8 cellular contexts compared by ENCODE assay signal in genomic region chr1:225923692-225924555, GRCh38. TPM values are rescaled to one million over a fixed set of nuclear protein-coding genes. Genes with fewer than 3 reads are reported as not detected.
A peak's percentile ranks its signal among the peaks of the same experiment; 100 is the strongest.
DNase-seq lines count a peak whose midpoint lies in the region; ATAC-seq and TF ChIP-seq lines count a peak whose summit lies in the region.

TSS of gene PYCR2 (minus strand) at chr1:225924250. CDS start at chr1:225924110, 140 bp downstream.

- H3K4me1 Mint-ChIP-seq in activated T-helper 2 cell treated with anti-CD3 and anti-CD28 coated beads, Interferon-gamma antibody, Interleukin-2, Interleukin-4, amounts not matched to agents 10 μg/mL and 5 μg/mL and 100 μg/mL, durations not matched to agents 14 hours and 24 hours and 36 hours (ENCODE audit: low read depth), result peaks cover 43% of the 10 kb centered on the region
- peaks cover 29% of the 10 kb centered on the region for H3K4me1 Mint-ChIP-seq in nephron progenitor cell
- peaks cover 73% of the 10 kb centered on the region for H3K4me1 Mint-ChIP-seq in stimulated activated naive CD8-positive, alpha-beta T cell treated with anti-CD3 and anti-CD28 coated beads, Interleukin-15, amount 100 ng/mL, for 72 hours

- H3K4me1 ChIP-seq in RWPE2 (ENCODE audit: insufficient read depth, poor library complexity, severe bottlenecking), result peaks cover 19% of the 10 kb centered on the region

- peak within 1 kb of the TSS; percentile 57 for H3K4me3 ChIP-seq in RWPE2 (ENCODE audit: severe bottlenecking)
- H3K4me3 ChIP-seq in fibroblast of pulmonary artery (replicated peaks; ENCODE audit: low read depth, low read length), result peak within 1 kb of the TSS; percentile 73

- peak within 1 kb of the TSS; percentile 77 for H3K27ac ChIP-seq in RWPE2 (ENCODE audit: poor library complexity, severe bottlenecking)

- no peaks in the 10 kb centered on the region for H3K9me3 Mint-ChIP-seq in activated T-helper 2 cell treated with anti-CD3 and anti-CD28 coated beads, Interferon-gamma antibody, Interleukin-2, Interleukin-4, amounts not matched to agents 10 μg/mL and 5 μg/mL and 100 μg/mL, durations not matched to agents 14 hours and 24 hours and 36 hours
- H3K9me3 Mint-ChIP-seq in nephron progenitor cell, result no peaks in the 10 kb centered on the region
- no peaks in the 10 kb centered on the region for H3K9me3 Mint-ChIP-seq in stimulated activated naive CD8-positive, alpha-beta T cell treated with anti-CD3 and anti-CD28 coated beads, Interleukin-15, amount 100 ng/mL, for 72 hours

- H3K27me3 ChIP-seq in RWPE2 (ENCODE audit: insufficient read depth, poor library complexity, severe bottlenecking), result no peaks in the 10 kb centered on the region

- peak within 1 kb of the TSS; percentile 91 for H3K27ac Mint-ChIP-seq in activated T-helper 2 cell treated with anti-CD3 and anti-CD28 coated beads, Interferon-gamma antibody, Interleukin-2, Interleukin-4, amounts not matched to agents 10 μg/mL and 5 μg/mL and 100 μg/mL, durations not matched to agents 14 hours and 24 hours and 36 hours
- peak within 1 kb of the TSS; percentile 96 for H3K27ac Mint-ChIP-seq in nephron progenitor cell
- H3K27ac Mint-ChIP-seq in stimulated activated naive CD8-positive, alpha-beta T cell treated with anti-CD3 and anti-CD28 coated beads, Interleukin-15, amount 100 ng/mL, for 72 hours, result peak within 1 kb of the TSS; percentile 99

- no peaks in the 10 kb centered on the region for H3K9me3 ChIP-seq in RWPE2 (ENCODE audit: severe bottlenecking)

- intact Hi-C loops in activated T-helper 2 cell treated with anti-CD3 and anti-CD28 coated beads, Interferon-gamma antibody, Interleukin-2, Interleukin-4, amounts not matched to agents 10 μg/mL and 5 μg/mL and 100 μg/mL, durations not matched to agents 14 hours and 24 hours and 36 hours (cut with micrococcal nuclease), result loop anchor here (1.0 to 5.0 kb wide), 6 partner anchors 27 to 457 kb away; partner anchors contain the start of genes H3-3A, SDE2, SRP9 and TMEM63A

- no peaks in the 10 kb centered on the region for H3K27me3 Mint-ChIP-seq in activated T-helper 2 cell treated with anti-CD3 and anti-CD28 coated beads, Interferon-gamma antibody, Interleukin-2, Interleukin-4, amounts not matched to agents 10 μg/mL and 5 μg/mL and 100 μg/mL, durations not matched to agents 14 hours and 24 hours and 36 hours (ENCODE audit: low read depth)
- no peaks in the 10 kb centered on the region for H3K27me3 Mint-ChIP-seq in nephron progenitor cell (ENCODE audit: low read depth, poor library complexity)
- H3K27me3 Mint-ChIP-seq in stimulated activated naive CD8-positive, alpha-beta T cell treated with anti-CD3 and anti-CD28 coated beads, Interleukin-15, amount 100 ng/mL, for 72 hours, result no peaks in the 10 kb centered on the region

- no peak for TF ChIP-seq CTCF in RWPE2 (IDR thresholded peaks at IDR 0.05; ENCODE audit: poor library complexity, severe bottlenecking)
- no peak for TF ChIP-seq CTCF in fibroblast of pulmonary artery (IDR thresholded peaks at IDR 0.05; ENCODE audit: low read length, missing control alignments)
- no peak for TF ChIP-seq CTCF in nephron progenitor cell (IDR thresholded peaks at IDR 0.05)

- H3K36me3 ChIP-seq in RWPE2 (ENCODE audit: low read depth), result peaks cover 25% of the 10 kb centered on the region

- H3K4me3 Mint-ChIP-seq in activated T-helper 2 cell treated with anti-CD3 and anti-CD28 coated beads, Interferon-gamma antibody, Interleukin-2, Interleukin-4, amounts not matched to agents 10 μg/mL and 5 μg/mL and 100 μg/mL, durations not matched to agents 14 hours and 24 hours and 36 hours (ENCODE audit: low read depth), result peak within 1 kb of the TSS; percentile 92
- peak within 1 kb of the TSS; percentile 91 for H3K4me3 Mint-ChIP-seq in nephron progenitor cell
- peak within 1 kb of the TSS; percentile 95 to 97 for H3K4me3 Mint-ChIP-seq in stimulated activated naive CD8-positive, alpha-beta T cell treated with anti-CD3 and anti-CD28 coated beads, Interleukin-15, amount 100 ng/mL, for 72 hours

- peak; percentile 82 for ATAC-seq in RWPE2 (ENCODE audit: low read depth)
- ATAC-seq in stimulated activated naive CD8-positive, alpha-beta T cell treated with anti-CD3 and anti-CD28 coated beads, Interleukin-15, amount 100 ng/mL, for 72 hours, result peak; percentile 97

- H3K36me3 Mint-ChIP-seq in activated T-helper 2 cell treated with anti-CD3 and anti-CD28 coated beads, Interferon-gamma antibody, Interleukin-2, Interleukin-4, amounts not matched to agents 10 μg/mL and 5 μg/mL and 100 μg/mL, durations not matched to agents 14 hours and 24 hours and 36 hours (ENCODE audit: low read depth), result peaks cover 37% of the 10 kb centered on the region
- H3K36me3 Mint-ChIP-seq in nephron progenitor cell (ENCODE audit: low read depth), result peaks cover 14% of the 10 kb centered on the region

- peak; percentile 97 for DNase-seq in EH (ENCODE audit: low read depth)
- peak; percentile 90 for DNase-seq in H4 (ENCODE audit: low spot score)
- peak; percentile 94 for DNase-seq in LoVo (ENCODE audit: low spot score)
- peak; percentile 78 for DNase-seq in RWPE2 (ENCODE audit: low spot score)
- DNase-seq in activated T-helper 2 cell treated with anti-CD3 and anti-CD28 coated beads, Interferon-gamma antibody, Interleukin-2, Interleukin-4, amounts not matched to agents 10 μg/mL and 5 μg/mL and 100 μg/mL, durations not matched to agents 14 hours and 24 hours and 36 hours (ENCODE audit: low spot score), result peak; percentile 94
- DNase-seq in fibroblast of pulmonary artery (ENCODE audit: low read depth), result peak; percentile 97
- DNase-seq in nephron progenitor cell, result peak; percentile 94
- DNase-seq in stimulated activated naive CD8-positive, alpha-beta T cell treated with anti-CD3 and anti-CD28 coated beads, Interleukin-15, amount 100 ng/mL, for 72 hours, result peak; percentile 95 to 97

RNA-seq across cellular contexts. Expression of gene PYCR2, which starts in this region (rescaled TPM):
- 37.2 and 38.6 TPM in 2 replicates for total RNA-seq in H4 (2014; rRNA removed; shearing (Covaris generic))
- total RNA-seq in activated T-helper 2 cell treated with anti-CD3 and anti-CD28 coated beads, Interferon-gamma antibody, Interleukin-2, Interleukin-4, amounts not matched to agents 10 μg/mL and 5 μg/mL and 100 μg/mL, durations not matched to agents 14 hours and 24 hours and 36 hours, result 117 and 121 TPM in 2 replicates

Comparison
In these comparisons a context has a peak if more than half of its experiments do, and no peak if none do; other contexts are left out.
1. Peak in every context shown above with its lines: DNase-seq, ATAC-seq, H3K4me3 ChIP-seq and H3K27ac ChIP-seq.